In the genomic region with DNA sequence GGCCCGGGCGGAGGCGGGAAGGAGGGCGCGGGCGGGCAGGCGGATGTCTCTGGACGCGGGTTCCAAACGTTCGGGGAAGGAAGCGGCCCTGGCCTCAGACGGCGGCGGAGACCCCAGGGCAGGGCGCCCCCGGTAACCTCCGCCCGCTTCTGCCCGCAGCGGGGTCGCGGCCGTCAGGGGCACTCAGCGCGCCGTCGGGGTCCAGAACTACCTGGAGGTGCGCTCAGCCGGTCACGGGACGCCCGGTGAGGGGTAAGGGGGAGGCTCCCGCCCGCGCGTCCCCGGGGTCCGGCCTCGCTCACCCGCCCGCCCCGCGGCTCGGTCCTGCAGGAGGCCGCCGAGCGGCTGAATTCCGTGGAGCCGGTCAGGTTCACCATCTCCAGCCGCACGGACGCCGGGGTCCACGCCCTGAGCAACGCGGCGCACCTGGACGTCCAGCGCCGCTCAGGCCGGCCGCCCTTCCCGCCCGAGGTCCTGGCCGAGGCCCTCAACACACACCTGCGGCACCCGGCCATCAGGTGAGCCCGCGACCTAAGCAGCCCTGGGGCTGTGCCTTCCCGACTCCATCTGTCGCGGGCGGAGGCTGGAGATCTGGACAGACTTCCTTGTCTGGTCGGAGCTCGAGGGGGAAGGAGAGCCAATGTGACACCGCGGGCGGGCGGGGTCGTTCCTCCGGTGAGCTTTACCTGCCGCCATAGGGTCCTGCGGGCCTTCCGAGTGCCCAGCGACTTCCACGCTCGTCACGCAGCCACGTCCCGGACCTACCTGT, we compare ENCODE assay signal across 8 cellular contexts. TPM values are rescaled to one million over a fixed set of nuclear protein-coding genes. Genes with fewer than 3 reads are reported as not detected.
DNase-seq lines count a peak whose midpoint lies in the region; ATAC-seq and TF ChIP-seq lines count a peak whose summit lies in the region.

No MANE protein-coding gene starts in this region.

- peak overlapping the region; percentile 71 to 100 (median 96) for H3K27ac ChIP-seq in heart left ventricle

- peaks cover 49% of the 10 kb centered on the region for H3K36me3 Mint-ChIP-seq in activated T-cell treated with anti-CD3 and anti-CD28 coated beads, Interleukin-2, amount 50 U/mL, for 24 hours (ENCODE audit: low read depth)

- peak overlapping the region; percentile 58 to 95 (median 90) for H3K4me3 ChIP-seq in heart left ventricle
- peak overlapping the region; percentile 48 for H3K4me3 ChIP-seq in retinal pigment epithelial cell (ENCODE audit: low read length)

- DNase-seq in NCI-H1417 (lab: John Stamatoyannopoulos, UW) (peak; percentile 35 to 64 (median 49)), NCI-H1417 treated with DMSO at 0.1 percent for 48 hours (lab: John Stamatoyannopoulos, UW) (no peak), heart left ventricle (no peak), retinal pigment epithelial cell (ENCODE audit: low read depth) (no peak), GOT3 (lab: John Stamatoyannopoulos, UW) (no peak)
- peak; percentile 58 for DNase-seq in activated T-cell treated with anti-CD3 and anti-CD28 coated beads, Interleukin-2, amount 50 U/mL, for 24 hours

- no peaks in the 10 kb centered on the region for H3K27me3 ChIP-seq in heart left ventricle

- WGBS in heart left ventricle, 4 donors = 5 to 14% (median 7%) methylated on average over 20 to 91 of the region's 91 CpGs

- ATAC-seq in HG03064 (IDR thresholded peaks at IDR 0.05; ENCODE audit: low read depth, unreplicated experiment) = peak; percentile 5
- peak in 2 of 4 donors; percentile 0 to 1 for ATAC-seq in heart left ventricle
- ATAC-seq in GM19463 (IDR thresholded peaks at IDR 0.05; ENCODE audit: unreplicated experiment) = no peak

- intact Hi-C loops in heart left ventricle (cut with DNase I) = loop anchor here in 1 of 10 donors (2.0 kb wide), 1 partner anchor 40 kb away; a partner anchor contains a TSS

- no peaks in the 10 kb centered on the region for H3K9me3 Mint-ChIP-seq in activated T-cell treated with anti-CD3 and anti-CD28 coated beads, Interleukin-2, amount 50 U/mL, for 24 hours

- H3K36me3 ChIP-seq in heart left ventricle = peaks cover 0 to 43% (median 35%) of the 10 kb centered on the region in 9 donors

- peak overlapping the region; percentile 92 for H3K27ac Mint-ChIP-seq in activated T-cell treated with anti-CD3 and anti-CD28 coated beads, Interleukin-2, amount 50 U/mL, for 24 hours

- H3K4me3 Mint-ChIP-seq in activated T-cell treated with anti-CD3 and anti-CD28 coated beads, Interleukin-2, amount 50 U/mL, for 24 hours = peak overlapping the region; percentile 84

- peaks cover 33% of the 10 kb centered on the region for H3K4me1 Mint-ChIP-seq in activated T-cell treated with anti-CD3 and anti-CD28 coated beads, Interleukin-2, amount 50 U/mL, for 24 hours (ENCODE audit: low read depth)

- no peaks in the 10 kb centered on the region for H3K9me3 ChIP-seq in heart left ventricle

- TF ChIP-seq POLR2A in heart left ventricle (IDR thresholded peaks at IDR 0.05) = no peak

- H3K4me1 ChIP-seq in heart left ventricle = peaks cover 18 to 52% (median 44%) of the 10 kb centered on the region in 12 donors

- TF ChIP-seq CTCF in heart left ventricle (IDR thresholded peaks at IDR 0.05) (no peak), retinal pigment epithelial cell (conservative IDR thresholded peaks at IDR 0.05; ENCODE audit: low read depth, low read length) (no peak)

- H3K27me3 Mint-ChIP-seq in activated T-cell treated with anti-CD3 and anti-CD28 coated beads, Interleukin-2, amount 50 U/mL, for 24 hours = no peaks in the 10 kb centered on the region

RNA-seq across cellular contexts. Expression of a gene that starts 0.5 kb away (rescaled TPM):
- 10 to 100 TPM in 4 of 9 donors, 1 to 10 TPM in 5; 6.8 to 17.7 (median 9.7) TPM for total RNA-seq in heart left ventricle
- 10 to 100 TPM; 16.0 to 16.2 TPM for polyA plus RNA-seq in heart left ventricle

RNA-seq across cellular contexts. Expression of a gene that starts 1.2 kb away (rescaled TPM):
- 10 to 100 TPM; 28.7 to 56.3 (median 34.1) TPM for total RNA-seq in heart left ventricle
- 10 to 100 TPM; 20.1 to 59.5 TPM for polyA plus RNA-seq in heart left ventricle

RNA-seq across cellular contexts. Expression of a gene that starts 15.5 kb away (rescaled TPM):
- 10 to 100 TPM; 46.8 to 91.3 (median 67.6) TPM for total RNA-seq in heart left ventricle
- 100 to 1,000 TPM in 1 of 2 donors, 10 to 100 TPM in 1; 81.7 to 117 TPM for polyA plus RNA-seq in heart left ventricle

RNA-seq across cellular contexts. Expression of a gene that starts 15.7 kb away (rescaled TPM):
- 100 to 1,000 TPM in 2 of 9 donors, 10 to 100 TPM in 7; 50.7 to 220 (median 72.4) TPM for total RNA-seq in heart left ventricle
- 100 to 1,000 TPM in 1 of 2 donors, 10 to 100 TPM in 1; 57.6 to 226 TPM for polyA plus RNA-seq in heart left ventricle

RNA-seq across cellular contexts. Expression of a gene that starts 22.1 kb away (rescaled TPM):
- under 1 TPM; 0.21 to 0.80 (median 0.38) TPM for total RNA-seq in heart left ventricle
- polyA plus RNA-seq in heart left ventricle = 1 to 10 TPM in 1 of 2 donors, under 1 TPM in 1; 0.24 to 1.3 TPM

Comparison
In these comparisons a context has a peak if more than half of its experiments do, and no peak if none do; other contexts are left out.
1. DNase-seq: peak in NCI-H1417 (3 of 3) and activated T-cell treated with anti-CD3 and anti-CD28 coated beads, Interleukin-2, amount 50 U/mL, for 24 hours (single experiment); none in NCI-H1417 treated with DMSO at 0.1 percent for 48 hours (single experiment), heart left ventricle (0 of 5), retinal pigment epithelial cell (single experiment) and GOT3 (single experiment).